In the genomic region with DNA sequence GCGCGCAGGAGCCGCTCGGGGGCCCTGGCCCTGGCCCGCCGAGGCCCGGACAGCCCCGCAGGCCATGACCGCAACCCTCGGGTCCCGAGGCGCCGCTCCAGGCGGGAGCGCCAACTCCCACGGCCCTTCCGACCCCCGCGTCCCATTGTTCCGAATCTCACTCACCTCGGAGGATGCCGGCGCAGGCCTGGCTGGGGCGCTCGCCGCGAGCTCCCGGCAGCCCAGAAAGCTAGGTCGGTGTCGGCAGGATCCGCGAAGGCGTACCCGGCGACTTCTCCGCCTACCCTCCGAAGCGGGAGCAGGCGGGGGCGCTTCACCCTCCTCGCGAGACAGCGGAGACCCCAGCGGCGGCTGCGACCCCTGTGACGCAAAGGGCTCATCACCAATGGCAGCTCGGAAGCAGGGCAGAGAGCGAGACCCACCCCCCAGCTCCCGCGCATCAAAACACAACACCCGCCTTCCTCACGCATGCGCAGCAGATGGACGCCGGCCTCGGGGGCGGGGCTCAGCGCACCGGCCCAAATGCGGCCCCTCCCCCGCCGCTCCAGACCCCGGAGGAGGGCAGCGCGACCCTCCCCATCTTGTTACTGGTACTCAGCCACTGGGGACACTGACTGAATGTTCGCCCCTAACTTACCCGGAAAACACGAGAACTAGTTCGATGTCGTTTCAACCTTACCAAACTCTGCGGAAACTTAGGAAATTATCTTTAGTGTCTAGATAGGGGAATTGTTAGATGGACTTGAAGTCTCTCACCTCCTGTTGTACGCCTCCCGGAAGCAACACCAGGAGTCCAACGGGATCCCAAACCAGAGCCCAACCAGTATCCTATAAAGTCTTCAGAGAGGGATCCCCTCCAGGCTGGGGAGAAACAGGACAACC, we compare ENCODE assay signal across 8 cellular contexts. TPM values are rescaled to one million over a fixed set of nuclear protein-coding genes. Genes with fewer than 3 reads are reported as not detected.
A peak's percentile ranks its signal among the peaks of the same experiment; 100 is the strongest.
DNase-seq lines count a peak whose midpoint lies in the region; ATAC-seq and TF ChIP-seq lines count a peak whose summit lies in the region.

No MANE protein-coding gene starts in this region.

- no peaks in the 10 kb centered on the region for H3K9me3 Mint-ChIP-seq in activated naive CD4-positive, alpha-beta T cell treated with anti-CD3 and anti-CD28 coated beads, Interleukin-2, amount 10 ng/mL, durations not matched to agents 7 days and 5 days

- TF ChIP-seq EP300 in gastroesophageal sphincter (IDR thresholded peaks at IDR 0.05) (no peak), suprapubic skin (IDR thresholded peaks at IDR 0.05) (no peak)

- WGBS in gastroesophageal sphincter (ENCODE audit: low coverage in 1 of 2), 2 donors: 0% methylated on average over 1 to 8 of the region's 75 CpGs
- WGBS in suprapubic skin: 0% methylated on average over 35 of the region's 75 CpGs

- CTCF ChIA-PET in activated naive CD4-positive, alpha-beta T cell treated with anti-CD3 and anti-CD28 coated beads, Interleukin-2, amount 10 ng/mL, durations not matched to agents 7 days and 5 days (lab: Charles Lee): interaction anchor here (0.7 to 3.4 kb wide), 9 partner anchors 13 to 172 kb away, joined by 3 to 20 read pairs (median 6); partner anchors contain the start of gene RIGI

- peaks cover 36% of the 10 kb centered on the region for H3K4me1 Mint-ChIP-seq in activated naive CD4-positive, alpha-beta T cell treated with anti-CD3 and anti-CD28 coated beads, Interleukin-2, amount 10 ng/mL, durations not matched to agents 7 days and 5 days

- no peaks in the 10 kb centered on the region for H3K27me3 ChIP-seq in SJSA1 (replicated peaks)
- no peaks in the 10 kb centered on the region for H3K27me3 ChIP-seq in gastroesophageal sphincter
- H3K27me3 ChIP-seq in suprapubic skin: no peaks in the 10 kb centered on the region

- TF ChIP-seq POLR2A in gastroesophageal sphincter (IDR thresholded peaks at IDR 0.05) (peak; percentile 33 to 40), suprapubic skin (IDR thresholded peaks at IDR 0.05) (peak in 1 of 2 donors; percentile 6)

- DNase-seq in GM04504 (ENCODE audit: low read depth): peak; percentile 70
- peak; percentile 72 for DNase-seq in HFF-Myc (ENCODE audit: extremely low read depth, low read depth)
- DNase-seq in MV-4-11 (lab: John Stamatoyannopoulos, UW): peak; percentile 66
- DNase-seq in SJSA1 (ENCODE audit: low read depth in 1 of 2, low spot score in 2 of 2): peak; percentile 79 to 83
- peak; percentile 97 for DNase-seq in activated naive CD4-positive, alpha-beta T cell treated with anti-CD3 and anti-CD28 coated beads, Interleukin-2, amount 10 ng/mL, durations not matched to agents 7 days and 5 days
- DNase-seq in nucleus accumbens (lab: John Stamatoyannopoulos, UW): peak; percentile 58 to 97 (median 92)
- DNase-seq in suprapubic skin (ENCODE audit: low spot score in 2 of 2): peak; percentile 94 to 96

- H3K9me3 ChIP-seq in SJSA1 (replicated peaks) (no peaks in the 10 kb centered on the region), gastroesophageal sphincter (no peaks in the 10 kb centered on the region), suprapubic skin (no peaks in the 10 kb centered on the region)

- peak; percentile 88 for ATAC-seq in gastroesophageal sphincter

- H3K4me1 ChIP-seq in SJSA1 (replicated peaks) (no peaks in the 10 kb centered on the region; the same call in 1 of the 2 replicates), gastroesophageal sphincter (peaks cover 0 to 40% (median 22%) of the 10 kb centered on the region in 3 donors), suprapubic skin (peaks cover 26% of the 10 kb centered on the region)

- H3K4me3 ChIP-seq in HFF-Myc (replicated peaks; ENCODE audit: low read depth, low read length) (peak overlapping the region; percentile 79), SJSA1 (peak overlapping the region; percentile 73), gastroesophageal sphincter (peak overlapping the region; percentile 87 to 89), suprapubic skin (peak overlapping the region; percentile 74)

- no peaks in the 10 kb centered on the region for H3K27me3 Mint-ChIP-seq in activated naive CD4-positive, alpha-beta T cell treated with anti-CD3 and anti-CD28 coated beads, Interleukin-2, amount 10 ng/mL, durations not matched to agents 7 days and 5 days

- TF ChIP-seq CTCF in HFF-Myc (IDR thresholded peaks at IDR 0.05; ENCODE audit: low read depth, low read length, missing control alignments): no peak
- TF ChIP-seq CTCF in gastroesophageal sphincter (IDR thresholded peaks at IDR 0.05): peak in 1 of 4 experiments; percentile 30
- TF ChIP-seq CTCF in suprapubic skin (IDR thresholded peaks at IDR 0.05): no peak

- peaks cover 7% of the 10 kb centered on the region; the same call in 1 of the 2 replicates for H3K36me3 ChIP-seq in SJSA1
- no peaks in the 10 kb centered on the region for H3K36me3 ChIP-seq in gastroesophageal sphincter
- no peaks in the 10 kb centered on the region for H3K36me3 ChIP-seq in suprapubic skin

- peaks cover 24% of the 10 kb centered on the region for H3K36me3 Mint-ChIP-seq in activated naive CD4-positive, alpha-beta T cell treated with anti-CD3 and anti-CD28 coated beads, Interleukin-2, amount 10 ng/mL, durations not matched to agents 7 days and 5 days

- H3K27ac ChIP-seq in SJSA1 (peak overlapping the region; percentile 22), gastroesophageal sphincter (peak overlapping the region; percentile 91 to 97 (median 94)), suprapubic skin (peak overlapping the region; percentile 93)

- H3K4me3 Mint-ChIP-seq in activated naive CD4-positive, alpha-beta T cell treated with anti-CD3 and anti-CD28 coated beads, Interleukin-2, amount 10 ng/mL, durations not matched to agents 7 days and 5 days: peak overlapping the region; percentile 87

- peak overlapping the region; percentile 99 for H3K27ac Mint-ChIP-seq in activated naive CD4-positive, alpha-beta T cell treated with anti-CD3 and anti-CD28 coated beads, Interleukin-2, amount 10 ng/mL, durations not matched to agents 7 days and 5 days

RNA-seq across cellular contexts. Expression of gene SMIM27, which starts 1.3 kb away (rescaled TPM):
- total RNA-seq in SJSA1 (2014; rRNA removed; shearing (Covaris generic)): 0.16 and 2.0 TPM in 2 replicates
- total RNA-seq in gastroesophageal sphincter (10 to 100 TPM in 1 of 4 donors, 1 to 10 TPM in 3; 4.0 to 12.5 (median 8.2) TPM), suprapubic skin (1 to 10 TPM; 3.9 to 8.1 (median 6.8) TPM)

RNA-seq across cellular contexts. Expression of gene TOPORS, which starts 1.5 kb away (rescaled TPM):
- 14.2 and 14.7 TPM in 2 replicates for total RNA-seq in SJSA1 (2014; rRNA removed; shearing (Covaris generic))
- total RNA-seq in gastroesophageal sphincter (10 to 100 TPM; 16.5 to 28.5 (median 25.5) TPM), suprapubic skin (10 to 100 TPM; 19.2 to 29.0 (median 23.6) TPM)

RNA-seq across cellular contexts. Expression of gene NDUFB6, which starts 22.1 kb away (rescaled TPM):
- total RNA-seq in SJSA1 (2014; rRNA removed; shearing (Covaris generic)): 70.3 and 74.9 TPM in 2 replicates
- total RNA-seq in gastroesophageal sphincter: 10 to 100 TPM; 47.3 to 71.1 (median 55.9) TPM
- total RNA-seq in suprapubic skin: 10 to 100 TPM; 29.9 to 61.0 (median 41.1) TPM

RNA-seq across cellular contexts. Expression of gene RIGI, which starts 24.9 kb away (rescaled TPM):
- total RNA-seq in SJSA1 (2014; rRNA removed; shearing (Covaris generic)): 3.2 and 6.3 TPM in 2 replicates
- total RNA-seq in gastroesophageal sphincter: 10 to 100 TPM in 1 of 4 donors, 1 to 10 TPM in 3; 6.8 to 14.3 (median 8.3) TPM
- total RNA-seq in suprapubic skin: 1 to 10 TPM; 4.2 to 9.3 (median 7.4) TPM

Comparison
In these comparisons a context has a peak if more than half of its experiments do, and no peak if none do; other contexts are left out.
1. Peak in every context shown above with its lines: DNase-seq, ATAC-seq, H3K4me3 ChIP-seq and H3K27ac ChIP-seq.
2. H3K27ac ChIP-seq: peak in every context shown above with its lines; median percentile 94 in gastroesophageal sphincter; 93 in suprapubic skin; 22 in SJSA1.